20 cellular contexts compared by ENCODE assay signal in the genomic region with DNA sequence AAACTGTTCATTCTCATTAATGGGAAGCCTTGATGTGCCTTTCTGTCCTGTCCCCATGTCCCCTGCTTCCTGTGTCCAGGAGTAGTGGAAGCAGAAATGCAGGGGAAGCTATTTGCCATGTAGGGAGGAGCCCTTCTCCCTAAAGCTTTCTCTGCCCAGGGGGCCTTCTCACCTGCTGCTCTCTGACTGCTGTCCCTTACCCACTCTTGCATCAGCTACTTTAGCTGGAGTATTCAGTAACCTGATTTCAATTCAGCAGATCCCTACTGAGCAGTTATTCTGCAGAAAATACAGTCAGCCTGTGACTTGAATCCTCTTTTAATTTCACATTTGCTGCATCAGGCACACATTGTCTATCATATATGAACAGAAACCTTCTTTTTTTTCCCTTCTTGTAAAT.
DNase-seq lines count a peak whose midpoint lies in the region; ATAC-seq, FAIRE-seq and TF ChIP-seq lines count a peak whose summit lies in the region.
"Had no signal": no experiment of that assay in that cellular context is flagged by ENCODE, and none has a peak within 500 bp of the region (broad histone marks: within the 10 kb centered on the region; RNA-seq: fewer than 3 reads in every experiment).

No MANE protein-coding gene starts in this region.

- no peak for FAIRE-seq in K562 (lab: Jason Lieb, UNC)
- FAIRE-seq: GM19239, small intestine had no signal

- H3K23me2 ChIP-seq in H9 (ENCODE audit: insufficient read length, low read depth, low read length, poor library complexity, severe bottlenecking): no peaks in the 10 kb centered on the region

- H3K18ac ChIP-seq in H9 (ENCODE audit: insufficient read length, low read depth, low read length): no peak overlapping the region

- no peak overlapping the region for H4K8ac ChIP-seq in H9 (replicated peaks; ENCODE audit: insufficient read length, low read depth, low read length)

- no peak overlapping the region for H2BK120ac ChIP-seq in H9 (ENCODE audit: low read depth, low read length, poor library complexity, severe bottlenecking)

- H3K4me3 ChIP-seq in Caco-2 (ENCODE audit: low read depth, low read length) (no peak overlapping the region), K562 (no peak overlapping the region)
- H3K4me3 ChIP-seq: transverse colon had no signal

- no peaks in the 10 kb centered on the region for H3K27me3 Mint-ChIP-seq in Caco-2 (ENCODE audit: insufficient read depth, unreplicated experiment)
- peaks cover 23% of the 10 kb centered on the region for H3K27me3 Mint-ChIP-seq in H9 (ENCODE audit: low read depth)
- H3K27me3 Mint-ChIP-seq in immature natural killer cell (ENCODE audit: low read depth in 3 of 3): peaks cover 2 to 7% (median 3%) of the 10 kb centered on the region in 3 donors

- H3K9me1 ChIP-seq in K562 (ENCODE audit: control insufficient read depth, insufficient read depth, low read length): no peaks in the 10 kb centered on the region

- H2BK15ac ChIP-seq in H9 (ENCODE audit: low read depth, low read length): no peak overlapping the region

- ATAC-seq in K562 (peak; percentile 58; the same call in 2 of the 3 replicates), HG02623 (IDR thresholded peaks at IDR 0.05; ENCODE audit: unreplicated experiment) (no peak)
- ATAC-seq: activated CD4-positive, CD25-positive, alpha-beta regulatory T cell treated with anti-CD3 and anti-CD28 coated beads, Interleukin-2, amount 50 U/mL, for 24 hours; esophagus mucosa; natural killer cell; Right ventricle myocardium inferior had no signal

- no peak overlapping the region for H3K14ac ChIP-seq in H9 (ENCODE audit: insufficient read depth, low read length)

- H3K9ac ChIP-seq in H9 (ENCODE audit: extremely low read depth, insufficient read length, low read length) (no peak overlapping the region), K562 (ENCODE audit: insufficient read depth in 1 of 2, low read depth in 2 of 2, low read length in 2 of 2) (no peak overlapping the region)

- H3K4me1 Mint-ChIP-seq in Caco-2 (ENCODE audit: low read depth, unreplicated experiment) (peaks cover 6% of the 10 kb centered on the region), H9 (peaks cover 26 to 37% of the 10 kb centered on the region in 2 experiments), immature natural killer cell (peaks cover 16 to 17% of the 10 kb centered on the region in 2 donors)

- intact Hi-C loops in Caco-2 (cut with micrococcal nuclease; ENCODE audit: unreplicated experiment) (no loop called here), K562 (cut with micrococcal nuclease) (no loop called here)

- no peak overlapping the region for H3K23ac ChIP-seq in H9 (ENCODE audit: insufficient read length, low read depth, low read length)

- no peaks in the 10 kb centered on the region for H4K20me1 ChIP-seq in H9 (ENCODE audit: control insufficient read depth, insufficient read depth, insufficient read length)
- H4K20me1 ChIP-seq in K562 (replicated peaks; ENCODE audit: control insufficient read depth, insufficient read depth, low read length): no peaks in the 10 kb centered on the region; the same call in 1 of the 2 replicates

- H3T11ph ChIP-seq in H9 (ENCODE audit: low read length): no peak overlapping the region

- DNase-seq in Caco-2 (peak in 1 of 2 experiments; percentile 56), H9 (no peak), NCI-H2107 treated with DMSO at 0.1 percent for 48 hours (lab: John Stamatoyannopoulos, UW; ENCODE audit: unreplicated experiment) (peak; percentile 96), K562 (ENCODE audit: extremely low read depth in 1 of 4, low spot score in 3 of 4) (no peak), immature natural killer cell (no peak), NCI-H2227 treated with DMSO at 0.1 percent for 48 hours (lab: John Stamatoyannopoulos, UW) (no peak), NCI-H1694 (lab: John Stamatoyannopoulos, UW) (no peak)
- DNase-seq: activated naive CD4-positive, alpha-beta T cell treated with anti-CD3 and anti-CD28 coated beads, Interleukin-2, amount 10 ng/mL, durations not matched to agents 7 days and 5 days; glutamatergic neuron; mammary epithelial cell; natural killer cell; small intestine; T-helper 2 cell; transverse colon had no signal

- H3K9me3 Mint-ChIP-seq in Caco-2 (ENCODE audit: unreplicated experiment): no peaks in the 10 kb centered on the region
- no peaks in the 10 kb centered on the region for H3K9me3 Mint-ChIP-seq in H9
- H3K9me3 Mint-ChIP-seq in immature natural killer cell: no peaks in the 10 kb centered on the region
- H3K9me3 Mint-ChIP-seq: activated naive CD4-positive, alpha-beta T cell treated with anti-CD3 and anti-CD28 coated beads, Interleukin-2, amount 10 ng/mL, durations not matched to agents 7 days and 5 days; natural killer cell had no signal

- no peaks in the 10 kb centered on the region for H3K4me1 ChIP-seq in Caco-2
- peaks cover 8% of the 10 kb centered on the region; the same call in 1 of the 2 replicates for H3K4me1 ChIP-seq in H9 (ENCODE audit: insufficient read depth, low read length)
- H3K4me1 ChIP-seq in K562 (replicated peaks in 1 of 2; ENCODE audit: control insufficient read depth in 2 of 2, insufficient read depth in 2 of 2, low read length in 2 of 2): no peaks in the 10 kb centered on the region

- CTCF ChIA-PET in Caco-2 (lab: Charles Lee) (no interaction called here), K562 (lab: Yijun Ruan, JAX; ENCODE audit: low intra/inter-chr PET ratio) (no interaction called here)

- no peak overlapping the region for H2AK5ac ChIP-seq in H9 (ENCODE audit: insufficient read length, low read length)

- POLR2A ChIA-PET in Caco-2 (lab: Charles Lee): no interaction called here
- POLR2A ChIA-PET in K562 (lab: Yijun Ruan, JAX): interaction anchor here (1.0 kb wide), 1 partner anchor 8 kb away, joined by 3 read pairs; no protein-coding TSS in a partner anchor

- H3K27ac Mint-ChIP-seq in Caco-2 (ENCODE audit: unreplicated experiment) (peak overlapping the region; percentile 8), H9 (peak overlapping the region in 2 of 3 experiments; percentile 43 to 82; a peak in 3 of 7 replicates), immature natural killer cell (no peak overlapping the region)
- H3K27ac Mint-ChIP-seq: activated naive CD4-positive, alpha-beta T cell treated with anti-CD3 and anti-CD28 coated beads, Interleukin-2, amount 10 ng/mL, durations not matched to agents 7 days and 5 days; natural killer cell; progenitor cell of endocrine pancreas had no signal

- no peak overlapping the region for H3K56ac ChIP-seq in H9 (ENCODE audit: insufficient read length, low read depth, low read length)

- H3K79me2 ChIP-seq in H9 (ENCODE audit: insufficient read depth, low read length) (no peaks in the 10 kb centered on the region), K562 (ENCODE audit: control insufficient read depth, insufficient read depth, low read length) (no peaks in the 10 kb centered on the region)

- no peak overlapping the region for H3K4ac ChIP-seq in H9 (ENCODE audit: low read depth, low read length)

- H3K36me3 ChIP-seq in Caco-2 (ENCODE audit: control insufficient read depth, insufficient read depth, low read length) (no peaks in the 10 kb centered on the region), K562 (ENCODE audit: control insufficient read depth, insufficient read depth, low read length) (no peaks in the 10 kb centered on the region)
- H3K36me3 ChIP-seq: transverse colon had no signal

- H2AFZ ChIP-seq in H9 (ENCODE audit: low read length) (no peak overlapping the region), K562 (ENCODE audit: low read depth, low read length) (no peak overlapping the region)

- H3K4me2 ChIP-seq in H9 (ENCODE audit: insufficient read depth, insufficient read length, low read length) (no peak overlapping the region), K562 (ENCODE audit: insufficient read depth, low read length) (no peak overlapping the region)

- no peak overlapping the region for H2BK20ac ChIP-seq in H9 (ENCODE audit: low read depth, low read length, poor library complexity, severe bottlenecking)

- no peaks in the 10 kb centered on the region for H3K27me3 ChIP-seq in Caco-2 (replicated peaks; ENCODE audit: control insufficient read depth, insufficient read depth, low read length)
- H3K27me3 ChIP-seq in H9 (ENCODE audit: insufficient read depth, low read length): no peaks in the 10 kb centered on the region
- peaks cover 28 to 59% of the 10 kb centered on the region in 2 experiments for H3K27me3 ChIP-seq in K562 (ENCODE audit: control insufficient read depth in 2 of 2, insufficient read depth in 2 of 2, low read length in 2 of 2)
- H3K27me3 ChIP-seq: transverse colon had no signal

- no peak overlapping the region for H2BK12ac ChIP-seq in H9 (ENCODE audit: insufficient read length, low read depth, low read length)

- H3K79me1 ChIP-seq in H9 (ENCODE audit: insufficient read depth, low read depth, low read length, poor library complexity, severe bottlenecking): no peaks in the 10 kb centered on the region

- no peak for TF ChIP-seq CTCF in Caco-2 (IDR thresholded peaks at IDR 0.05; ENCODE audit: insufficient read depth in 1 of 2, low read depth in 1 of 2, low read length in 1 of 2, severe bottlenecking in 1 of 2, unreplicated experiment in 1 of 2)
- TF ChIP-seq CTCF in H9 (conservative IDR thresholded peaks at IDR 0.05): no peak
- TF ChIP-seq CTCF in K562 (IDR thresholded peaks at IDR 0.05 in 2 of 3, conservative IDR thresholded peaks at IDR 0.05 in 1 of 3; ENCODE audit: insufficient read depth in 2 of 3, low read depth in 1 of 3, low read length in 3 of 3): no peak

- no peak overlapping the region for H2BK5ac ChIP-seq in H9 (ENCODE audit: insufficient read length, low read length)

- in situ Hi-C loops in K562 (cut with MboI): no loop called here

- H4K5ac ChIP-seq in H9 (ENCODE audit: insufficient read length, low read depth, low read length): no peak overlapping the region

- TF ChIP-seq EP300 in K562 (IDR thresholded peaks at IDR 0.05; ENCODE audit: low read length): no peak

- H4K91ac ChIP-seq in H9 (ENCODE audit: insufficient read length, low read depth, low read length): no peak overlapping the region

- H3K27ac ChIP-seq in H9 (ENCODE audit: insufficient read length, low read depth, low read length): no peak overlapping the region
- H3K27ac ChIP-seq in K562 (ENCODE audit: extremely low read depth, low read depth, low read length): no peak overlapping the region
- H3K27ac ChIP-seq: transverse colon had no signal

- H3K36me3 Mint-ChIP-seq in Caco-2 (ENCODE audit: insufficient read depth, unreplicated experiment) (peaks cover 7% of the 10 kb centered on the region), H9 (ENCODE audit: insufficient read depth in 1 of 3, low read depth in 3 of 3) (no peaks in the 10 kb centered on the region; a peak in 2 of 7 replicates), immature natural killer cell (no peaks in the 10 kb centered on the region)
- H3K36me3 Mint-ChIP-seq: natural killer cell had no signal

- BruUV-seq in Caco-2 (replicated peaks; lab: Mats Ljungman, UMichigan) (no TSS peak), K562 (replicated peaks; lab: Mats Ljungman, UMichigan) (no TSS peak)

- H3K9me3 ChIP-seq in Caco-2: no peaks in the 10 kb centered on the region
- H3K9me3 ChIP-seq in H9 (ENCODE audit: control insufficient read depth, low read depth, low read length): no peaks in the 10 kb centered on the region
- H3K9me3 ChIP-seq in K562 (replicated peaks; ENCODE audit: control insufficient read depth, insufficient read depth, low read depth, low read length): no peaks in the 10 kb centered on the region
- H3K9me3 ChIP-seq: transverse colon had no signal

- H3K4me3 Mint-ChIP-seq in Caco-2 (ENCODE audit: unreplicated experiment) (no peak overlapping the region), H9 (no peak overlapping the region), immature natural killer cell (no peak overlapping the region)
- H3K4me3 Mint-ChIP-seq: activated naive CD4-positive, alpha-beta T cell treated with anti-CD3 and anti-CD28 coated beads, Interleukin-2, amount 10 ng/mL, durations not matched to agents 7 days and 5 days; natural killer cell had no signal

- no peak for TF ChIP-seq POLR2A in K562 (conservative IDR thresholded peaks at IDR 0.05)

- no peak for TF ChIP-seq RAD21 in K562 (CRISPR knock-in tag; conservative IDR thresholded peaks at IDR 0.05 in 1 of 2, IDR thresholded peaks at IDR 0.05 in 1 of 2)

Comparison
In these comparisons a context has a peak if more than half of its experiments do, and no peak if none do; other contexts are left out.
1. H3K27ac Mint-ChIP-seq: peak in Caco-2 (single experiment) and H9 (2 of 3); none in immature natural killer cell (0 of 6).